Comparison of ENCODE assay signal across 1 cellular context in the genomic region with DNA sequence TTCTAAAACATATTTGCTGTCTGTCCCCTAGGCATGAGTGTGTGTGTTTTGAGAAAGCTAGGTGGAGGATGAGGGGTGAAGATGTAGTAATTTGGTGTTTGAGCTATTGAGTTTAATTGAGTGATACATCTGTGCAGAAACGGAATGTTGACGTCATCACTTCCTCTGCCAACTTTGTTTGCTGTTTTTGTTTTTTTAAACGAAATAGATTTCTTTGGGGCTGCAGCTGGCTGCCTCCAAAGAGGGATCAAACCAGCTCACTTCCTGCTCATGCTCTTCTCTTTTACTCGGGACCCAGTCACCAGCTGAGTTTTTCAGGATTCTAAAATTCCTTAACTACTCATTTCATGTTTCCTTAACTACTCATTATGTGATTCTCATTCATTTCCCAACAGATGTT.
TF ChIP-seq lines count a peak whose summit lies in the region.

No MANE protein-coding gene starts in this region.

TF ChIP-seq in WTC11, 78 proteins besides CTCF, POLR2A, EP300 and RAD21 (continued from another document):
- TF ChIP-seq, protein P1, sequence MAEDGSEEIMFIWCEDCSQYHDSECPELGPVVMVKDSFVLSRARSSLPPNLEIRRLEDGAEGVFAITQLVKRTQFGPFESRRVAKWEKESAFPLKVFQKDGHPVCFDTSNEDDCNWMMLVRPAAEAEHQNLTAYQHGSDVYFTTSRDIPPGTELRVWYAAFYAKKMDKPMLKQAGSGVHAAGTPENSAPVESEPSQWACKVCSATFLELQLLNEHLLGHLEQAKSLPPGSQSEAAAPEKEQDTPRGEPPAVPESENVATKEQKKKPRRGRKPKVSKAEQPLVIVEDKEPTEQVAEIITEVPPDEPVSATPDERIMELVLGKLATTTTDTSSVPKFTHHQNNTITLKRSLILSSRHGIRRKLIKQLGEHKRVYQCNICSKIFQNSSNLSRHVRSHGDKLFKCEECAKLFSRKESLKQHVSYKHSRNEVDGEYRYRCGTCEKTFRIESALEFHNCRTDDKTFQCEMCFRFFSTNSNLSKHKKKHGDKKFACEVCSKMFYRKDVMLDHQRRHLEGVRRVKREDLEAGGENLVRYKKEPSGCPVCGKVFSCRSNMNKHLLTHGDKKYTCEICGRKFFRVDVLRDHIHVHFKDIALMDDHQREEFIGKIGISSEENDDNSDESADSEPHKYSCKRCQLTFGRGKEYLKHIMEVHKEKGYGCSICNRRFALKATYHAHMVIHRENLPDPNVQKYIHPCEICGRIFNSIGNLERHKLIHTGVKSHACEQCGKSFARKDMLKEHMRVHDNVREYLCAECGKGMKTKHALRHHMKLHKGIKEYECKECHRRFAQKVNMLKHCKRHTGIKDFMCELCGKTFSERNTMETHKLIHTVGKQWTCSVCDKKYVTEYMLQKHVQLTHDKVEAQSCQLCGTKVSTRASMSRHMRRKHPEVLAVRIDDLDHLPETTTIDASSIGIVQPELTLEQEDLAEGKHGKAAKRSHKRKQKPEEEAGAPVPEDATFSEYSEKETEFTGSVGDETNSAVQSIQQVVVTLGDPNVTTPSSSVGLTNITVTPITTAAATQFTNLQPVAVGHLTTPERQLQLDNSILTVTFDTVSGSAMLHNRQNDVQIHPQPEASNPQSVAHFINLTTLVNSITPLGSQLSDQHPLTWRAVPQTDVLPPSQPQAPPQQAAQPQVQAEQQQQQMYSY (CRISPR knock-in tag; IDR thresholded peaks at IDR 0.05) = no peak
- TF ChIP-seq NR3C1 (CRISPR knock-in tag; conservative IDR thresholded peaks at IDR 0.05; ENCODE audit: low read depth) (no peak), ZNF396 (CRISPR knock-in tag; IDR thresholded peaks at IDR 0.05; ENCODE audit: borderline replicate concordance) (no peak)
